32 cellular contexts compared by ENCODE assay signal in genomic region chrX:11588097-11588496, GRCh38.
"Had no signal": no experiment of that assay in that cellular context is flagged by ENCODE, and none has a peak within 500 bp of the region (broad histone marks: within the 10 kb centered on the region; RNA-seq: fewer than 3 reads in every experiment).

No MANE protein-coding gene starts in this region.

- H3K36me3 ChIP-seq: adrenal gland, brain microvascular endothelial cell, breast epithelium, WERI-Rb-1 had no signal

- H3K27me3 ChIP-seq: body of pancreas, brain microvascular endothelial cell had no signal

- H3K27ac ChIP-seq: adrenal gland, body of pancreas, brain microvascular endothelial cell, breast epithelium, WERI-Rb-1 had no signal

- DNase-seq: activated CD4-positive, alpha-beta memory T cell treated with anti-CD3 and anti-CD28 coated beads, Interleukin-2, amount 10 ng/mL, durations not matched to agents 7 days and 5 days; activated CD4-positive, alpha-beta T cell treated with anti-CD3 and anti-CD28 coated beads for 1 hour; activated CD4-positive, alpha-beta T cell treated with anti-CD3 and anti-CD28 coated beads for 36 hours; activated CD4-positive, alpha-beta T cell treated with anti-CD3 and anti-CD28 coated beads for 48 hours; activated CD4-positive, alpha-beta T cell treated with anti-CD3 and anti-CD28 coated beads, Interleukin-2, amount 10 ng/mL, durations not matched to agents 7 days and 5 days; activated CD4-positive, alpha-beta T cell treated with anti-CD3 and anti-CD28 coated beads, Interleukin-2, amount 50 U/mL, for 48 hours; activated CD4-positive, CD25-positive, alpha-beta regulatory T cell; activated CD8-positive, alpha-beta memory T cell treated with anti-CD3 and anti-CD28 coated beads for 24 hours; activated CD8-positive, alpha-beta memory T cell treated with anti-CD3 and anti-CD28 coated beads, Interleukin-2, amount 10 ng/mL, durations not matched to agents 7 days and 5 days; activated CD8-positive, alpha-beta memory T cell treated with anti-CD3 and anti-CD28 coated beads, Interleukin-2, amount 50 U/mL, for 48 hours; activated CD8-positive, alpha-beta T cell treated with anti-CD3 and anti-CD28 coated beads, Interleukin-2, amount 10 ng/mL, durations not matched to agents 7 days and 5 days; activated effector memory CD4-positive, alpha-beta T cell treated with Interleukin-2 at 50 U/mL for 16 hours; activated gamma-delta T cell; activated naive CD4-positive, alpha-beta T cell treated with anti-CD3 and anti-CD28 coated beads, Interleukin-2, amount 10 ng/mL, durations not matched to agents 7 days and 5 days; activated naive CD4-positive, alpha-beta T cell treated with Interleukin-2 at 50 U/mL for 16 hours; activated naive CD8-positive, alpha-beta T cell treated with anti-CD3 and anti-CD28 coated beads, Interleukin-2, amount 10 ng/mL, durations not matched to agents 7 days and 5 days; activated naive CD8-positive, alpha-beta T cell treated with anti-CD3 and anti-CD28 coated beads, Interleukin-2, amount 50 U/mL, for 24 hours; activated T-cell treated with anti-CD3 and anti-CD28 coated beads, Interleukin-2, amount 50 U/mL, for 24 hours; activated T-cell treated with anti-CD3 and anti-CD28 coated beads, Interleukin-2, amount 50 U/mL, for 48 hours; adrenal gland; amniotic stem cell; aorta; body of pancreas; brain microvascular endothelial cell; central memory CD4-positive, alpha-beta T cell; T-helper 1 cell; T-helper 2 cell; T-helper 9 cell; WERI-Rb-1 had no signal

- H3K4me3 ChIP-seq: adrenal gland, body of pancreas, breast epithelium had no signal

- H3K9me3 ChIP-seq: adrenal gland, body of pancreas had no signal

- ATAC-seq: activated CD4-positive, alpha-beta T cell treated with anti-CD3 and anti-CD28 coated beads for 36 hours; activated CD4-positive, CD25-positive, alpha-beta regulatory T cell treated with anti-CD3 and anti-CD28 coated beads, Interleukin-2, amount 50 U/mL, for 24 hours; activated CD8-positive, alpha-beta memory T cell treated with anti-CD3 and anti-CD28 coated beads, Interleukin-2, amount 10 ng/mL, durations not matched to agents 7 days and 5 days; activated CD8-positive, alpha-beta T cell treated with anti-CD3 and anti-CD28 coated beads, Interleukin-2, amount 10 ng/mL, durations not matched to agents 7 days and 5 days; activated naive CD8-positive, alpha-beta T cell treated with anti-CD3 and anti-CD28 coated beads, Interleukin-2, amount 50 U/mL, for 24 hours; body of pancreas; WTC11 had no signal

- H3K4me1 ChIP-seq: adrenal gland, body of pancreas, breast epithelium had no signal
